Comparison of ENCODE assay signal across 26 cellular contexts in the genomic region with DNA sequence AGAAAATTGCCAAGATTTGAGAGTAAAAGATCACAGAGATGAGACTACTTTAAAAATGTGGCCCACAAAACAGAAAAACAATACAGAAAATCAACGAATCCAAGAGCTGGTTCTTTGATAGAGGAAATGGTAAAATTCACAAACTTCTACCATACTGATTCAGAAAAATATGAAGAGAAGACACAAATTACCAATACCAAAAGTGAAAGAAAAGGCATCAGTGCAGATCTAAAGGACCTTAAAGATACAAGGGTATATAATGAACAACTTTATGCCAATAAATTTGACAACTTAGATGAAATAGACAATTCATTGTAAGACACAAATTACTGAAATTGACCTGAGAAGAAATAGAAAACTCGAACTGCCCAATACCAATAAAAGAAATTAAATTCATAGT. TPM values are rescaled to one million over a fixed set of nuclear protein-coding genes. Genes with fewer than 3 reads are reported as not detected.
DNase-seq lines count a peak whose midpoint lies in the region; ATAC-seq and TF ChIP-seq lines count a peak whose summit lies in the region.
"Had no signal": no experiment of that assay in that cellular context is flagged by ENCODE, and none has a peak within 500 bp of the region (broad histone marks: within the 10 kb centered on the region; RNA-seq: fewer than 3 reads in every experiment).

No MANE protein-coding gene starts in this region.

- H3K36me3 Mint-ChIP-seq in stimulated activated effector memory CD8-positive, alpha-beta T cell treated with anti-CD3 and anti-CD28 coated beads, Interleukin-12 subunit alpha, Interleukin-12 subunit beta, amount 100 ng/mL, for 72 hours = no peaks in the 10 kb centered on the region

- H3K79me2 ChIP-seq in OCI-LY3 (ENCODE audit: low read length) = no peaks in the 10 kb centered on the region

- H3K4me2 ChIP-seq in OCI-LY3 (ENCODE audit: low read length) = peak overlapping the region; percentile 37
- H3K4me2 ChIP-seq: KMS-11 had no signal

- 53 to 57% methylated on average over 2 of the region's 2 CpGs for whole genome bisulfite sequencing in body of pancreas, 2 donors

- H3K36me3 ChIP-seq in OCI-LY3 (replicated peaks; ENCODE audit: low read depth, low read length) (no peaks in the 10 kb centered on the region), body of pancreas (replicated peaks in 1 of 2; ENCODE audit: insufficient read depth in 1 of 2, low read depth in 2 of 2) (no peaks in the 10 kb centered on the region)
- H3K36me3 ChIP-seq: BE2C, HAP-1 had no signal

- ATAC-seq in body of pancreas = no peak
- no peak for ATAC-seq in HG03442 (IDR thresholded peaks at IDR 0.05; ENCODE audit: unreplicated experiment)
- no peak for ATAC-seq in stimulated activated effector memory CD8-positive, alpha-beta T cell treated with anti-CD3 and anti-CD28 coated beads, Interleukin-12 subunit alpha, Interleukin-12 subunit beta, amount 100 ng/mL, for 72 hours
- no peak for ATAC-seq in GM21737 (IDR thresholded peaks at IDR 0.05; ENCODE audit: unreplicated experiment)
- ATAC-seq: PC-3, T-helper 17 cell had no signal

- H3K27me3 ChIP-seq in OCI-LY3 (ENCODE audit: low read depth, low read length) = no peaks in the 10 kb centered on the region; the same call in 1 of the 2 replicates
- no peaks in the 10 kb centered on the region for H3K27me3 ChIP-seq in body of pancreas
- H3K27me3 ChIP-seq: BE2C had no signal

- H3K9ac ChIP-seq in OCI-LY3 (ENCODE audit: low read length) = peak overlapping the region; percentile 8; the same call in 1 of the 2 replicates
- H3K9ac ChIP-seq: GM23248, KMS-11 had no signal

- DNase-seq in GM12865 (ENCODE audit: low read depth) = peak; percentile 61
- peak; percentile 24 for DNase-seq in GM20000 (ENCODE audit: low spot score)
- no peak for DNase-seq in body of pancreas
- DNase-seq in stimulated activated effector memory CD8-positive, alpha-beta T cell treated with anti-CD3 and anti-CD28 coated beads, Interleukin-12 subunit alpha, Interleukin-12 subunit beta, amount 100 ng/mL, for 72 hours (ENCODE audit: low spot score in 2 of 2) = no peak
- DNase-seq: BE2C; CD4-positive, alpha-beta T cell; COR-L47; DMS79; GM23248; IMR-90; MV-4-11; NCI-H1694; NCI-H2081; NCI-H2171; NCI-H345; NCI-H524; NCI-H82; PC-3; Right ventricle myocardium superior; SW 1271; T-helper 17 cell had no signal

- H3K27ac Mint-ChIP-seq in stimulated activated effector memory CD8-positive, alpha-beta T cell treated with anti-CD3 and anti-CD28 coated beads, Interleukin-12 subunit alpha, Interleukin-12 subunit beta, amount 100 ng/mL, for 72 hours = no peak overlapping the region
- H3K27ac Mint-ChIP-seq: CD4-positive, alpha-beta T cell; T-helper 17 cell had no signal

- H3K4me3 Mint-ChIP-seq in stimulated activated effector memory CD8-positive, alpha-beta T cell treated with anti-CD3 and anti-CD28 coated beads, Interleukin-12 subunit alpha, Interleukin-12 subunit beta, amount 100 ng/mL, for 72 hours = no peak overlapping the region
- H3K4me3 Mint-ChIP-seq: CD4-positive, alpha-beta T cell; T-helper 17 cell had no signal

- H3K27ac ChIP-seq in OCI-LY3 (ENCODE audit: low read length) (peak overlapping the region; percentile 76), body of pancreas (no peak overlapping the region)
- H3K27ac ChIP-seq: GM23248, KMS-11 had no signal

- H3K9me3 Mint-ChIP-seq in stimulated activated effector memory CD8-positive, alpha-beta T cell treated with anti-CD3 and anti-CD28 coated beads, Interleukin-12 subunit alpha, Interleukin-12 subunit beta, amount 100 ng/mL, for 72 hours = peaks cover 2% of the 10 kb centered on the region

- H3K4me3 ChIP-seq in GM12865 (ENCODE audit: low read depth, low read length) = peak overlapping the region; percentile 40
- H3K4me3 ChIP-seq in OCI-LY3 (ENCODE audit: low read length) = no peak overlapping the region
- H3K4me3 ChIP-seq in body of pancreas = no peak overlapping the region
- H3K4me3 ChIP-seq: GM23248, HAP-1 had no signal

- H3K9me3 ChIP-seq in OCI-LY3 (ENCODE audit: insufficient read depth, low read length) (no peaks in the 10 kb centered on the region), body of pancreas (no peaks in the 10 kb centered on the region)
- H3K9me3 ChIP-seq: BE2C, HAP-1 had no signal

- H3K4me1 ChIP-seq in OCI-LY3 (ENCODE audit: low read length) = peaks cover 35% of the 10 kb centered on the region
- H3K4me1 ChIP-seq in body of pancreas = no peaks in the 10 kb centered on the region
- H3K4me1 ChIP-seq: BE2C had no signal

- H2AFZ ChIP-seq in OCI-LY3 (ENCODE audit: low read depth, low read length) = no peak overlapping the region
- H2AFZ ChIP-seq: GM23248 had no signal

- intact Hi-C loops in body of pancreas (cut with DNase I) = no loop called here

- TF ChIP-seq POLR2A in body of pancreas (IDR thresholded peaks at IDR 0.05) = no peak

- H4K20me1 ChIP-seq in OCI-LY3 (ENCODE audit: insufficient read depth, low read length) = no peaks in the 10 kb centered on the region

- TF ChIP-seq CTCF in GM12865 (IDR thresholded peaks at IDR 0.05; ENCODE audit: insufficient read depth, low read depth, low read length, missing control alignments) (no peak), GM20000 (IDR thresholded peaks at IDR 0.05; ENCODE audit: extremely low read depth, missing control alignments) (no peak), OCI-LY3 (IDR thresholded peaks at IDR 0.05; ENCODE audit: low read depth, low read length) (no peak), body of pancreas (IDR thresholded peaks at IDR 0.05) (no peak)

- no peaks in the 10 kb centered on the region for H3K4me1 Mint-ChIP-seq in stimulated activated effector memory CD8-positive, alpha-beta T cell treated with anti-CD3 and anti-CD28 coated beads, Interleukin-12 subunit alpha, Interleukin-12 subunit beta, amount 100 ng/mL, for 72 hours
- H3K4me1 Mint-ChIP-seq: T-helper 17 cell had no signal

RNA-seq across cellular contexts. Expression of a gene that starts 24.4 kb away (rescaled TPM):
- total RNA-seq in body of pancreas = 1 to 10 TPM; 2.6 to 5.2 TPM

Comparison
In these comparisons a context has a peak if more than half of its experiments do, and no peak if none do; other contexts are left out.
1. DNase-seq: peak in GM12865 (single experiment) and GM20000 (single experiment); none in body of pancreas (0 of 4) and stimulated activated effector memory CD8-positive, alpha-beta T cell treated with anti-CD3 and anti-CD28 coated beads, Interleukin-12 subunit alpha, Interleukin-12 subunit beta, amount 100 ng/mL, for 72 hours (0 of 2).